Comparison of ENCODE assay signal across 8 cellular contexts in genomic region chr5:50711280-50711679, GRCh38. TPM values are rescaled to one million over a fixed set of nuclear protein-coding genes. Genes with fewer than 3 reads are reported as not detected.
DNase-seq lines count a peak whose midpoint lies in the region; ATAC-seq, FAIRE-seq and TF ChIP-seq lines count a peak whose summit lies in the region.

No MANE protein-coding gene starts in this region.

- no peaks in the 10 kb centered on the region for H3K9me3 ChIP-seq in skeletal muscle tissue (ENCODE audit: control insufficient read depth in 3 of 3, low read length in 3 of 3)

- peaks cover 49 to 77% of the 10 kb centered on the region in 2 donors for H3K4me1 Mint-ChIP-seq in effector memory CD8-positive, alpha-beta T cell (ENCODE audit: low read depth in 2 of 2)

- H3K27me3 Mint-ChIP-seq in effector memory CD8-positive, alpha-beta T cell: no peaks in the 10 kb centered on the region

- peak; percentile 68 for DNase-seq in GDM1 (lab: John Stamatoyannopoulos, UW)
- peak; percentile 77 for DNase-seq in HTR-8/SVneo (ENCODE audit: insufficient read length, low spot score)
- DNase-seq in effector memory CD8-positive, alpha-beta T cell: peak; percentile 53 to 55 (median 54)
- no peak for DNase-seq in NCI-H2171 (lab: John Stamatoyannopoulos, UW)
- no peak for DNase-seq in D721Med (ENCODE audit: insufficient read length, low spot score)

- ATAC-seq in GM21515 (IDR thresholded peaks at IDR 0.05; ENCODE audit: unreplicated experiment): peak; percentile 97
- ATAC-seq in effector memory CD8-positive, alpha-beta T cell (replicated peaks): peak; percentile 94

- no peaks in the 10 kb centered on the region for H3K27me3 ChIP-seq in skeletal muscle tissue (ENCODE audit: control insufficient read depth in 3 of 3, insufficient read depth in 3 of 3, low read length in 3 of 3)

- no peaks in the 10 kb centered on the region for H3K9me3 Mint-ChIP-seq in effector memory CD8-positive, alpha-beta T cell

- H3K9ac ChIP-seq in skeletal muscle tissue (ENCODE audit: low read depth in 1 of 3, low read length in 3 of 3): peak overlapping the region in 1 of 3 donors; percentile 14

- peak; percentile 94 for FAIRE-seq in HTR-8/SVneo (lab: Jason Lieb, UNC)
- FAIRE-seq in D721Med (lab: Jason Lieb, UNC): no peak

- peak overlapping the region; percentile 88 to 93 for H3K27ac Mint-ChIP-seq in effector memory CD8-positive, alpha-beta T cell

- peaks cover 21% of the 10 kb centered on the region for H3K36me3 Mint-ChIP-seq in effector memory CD8-positive, alpha-beta T cell (ENCODE audit: insufficient read depth)

- H3K4me3 ChIP-seq in skeletal muscle tissue (ENCODE audit: low read length in 3 of 3): peak overlapping the region in 1 of 3 donors; percentile 27

- no peak for TF ChIP-seq CTCF in VCaP (conservative IDR thresholded peaks at IDR 0.05)
- no peak for TF ChIP-seq CTCF in D721Med (IDR thresholded peaks at IDR 0.05; ENCODE audit: insufficient read depth, missing control alignments)

- no peaks in the 10 kb centered on the region for H3K36me3 ChIP-seq in skeletal muscle tissue (ENCODE audit: control insufficient read depth in 3 of 3, insufficient read depth in 3 of 3, low read length in 3 of 3)

- H3K27ac ChIP-seq in VCaP: peak overlapping the region; percentile 54
- peak overlapping the region; percentile 0 for H3K27ac ChIP-seq in skeletal muscle tissue (ENCODE audit: low read depth, low read length)

- H3K4me1 ChIP-seq in skeletal muscle tissue (ENCODE audit: control insufficient read depth in 3 of 3, insufficient read depth in 3 of 3, low read length in 3 of 3): peaks cover 0 to 7% (median 6%) of the 10 kb centered on the region in 3 donors

- H3K4me3 Mint-ChIP-seq in effector memory CD8-positive, alpha-beta T cell: peak overlapping the region; percentile 81 to 87

RNA-seq across cellular contexts. Expression of gene PARP8, which starts 44.8 kb away (rescaled TPM):
- total RNA-seq in skeletal muscle tissue: 12.0 TPM

Comparison
In these comparisons a context has a peak if more than half of its experiments do, and no peak if none do; other contexts are left out.
1. DNase-seq: peak in GDM1 (single experiment), HTR-8/SVneo (single experiment) and effector memory CD8-positive, alpha-beta T cell (3 of 3); none in NCI-H2171 (single experiment) and D721Med (single experiment).